In the genomic region with DNA sequence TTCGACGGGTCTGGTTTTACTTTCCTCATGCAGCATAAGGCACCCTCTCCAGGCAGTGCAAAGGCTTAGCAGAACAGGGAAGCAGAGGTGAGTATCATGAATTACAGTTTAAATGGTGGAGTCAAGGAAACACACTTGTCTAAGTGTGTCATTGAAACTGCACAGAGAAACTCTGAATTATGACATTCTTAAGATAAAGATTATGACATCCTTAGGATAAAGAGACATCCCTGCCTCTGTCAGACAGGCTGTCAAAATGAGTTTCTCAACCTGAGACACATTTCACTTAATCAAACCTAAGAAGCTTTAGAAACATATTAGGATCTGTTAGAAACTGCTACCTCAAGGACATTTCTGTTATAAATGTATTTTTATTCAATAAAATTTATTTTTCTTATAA, we compare ENCODE assay signal across 27 cellular contexts.
"Had no signal": no experiment of that assay in that cellular context is flagged by ENCODE, and none has a peak within 500 bp of the region (broad histone marks: within the 10 kb centered on the region; RNA-seq: fewer than 3 reads in every experiment).

No MANE protein-coding gene starts in this region.

- DNase-seq: naive B cell; naive thymus-derived CD8-positive, alpha-beta T cell; nephron progenitor cell; nucleus accumbens; ovary; posterior cingulate gyrus; psoas muscle; right cardiac atrium; right lobe of liver; sigmoid colon; small intestine; stimulated activated CD4-positive, alpha-beta T cell treated with anti-CD3 and anti-CD28 coated beads, Interleukin-15, amount 100 ng/mL, for 24 hours; stimulated activated CD4-positive, alpha-beta T cell treated with anti-CD3 and anti-CD28 coated beads, Interleukin-2, amount 100 ng/mL, for 24 hours; stimulated activated CD4-positive, alpha-beta T cell treated with anti-CD3 and anti-CD28 coated beads, Interleukin-2, amount 100 ng/mL, for 48 hours; stimulated activated CD4-positive, alpha-beta T cell treated with anti-CD3 and anti-CD28 coated beads, Interleukin-4, amount 100 ng/mL, for 24 hours; stimulated activated naive B cell treated with anti-CD40 and anti-IgM and Interleukin-4, amounts not matched to agents 10 μg/mL and 1 μg/mL and 100 μg/mL, for 72 hours; stimulated activated naive CD4-positive, alpha-beta T cell treated with Interleukin-2 at 50 U/mL for 16 hours; stomach; thyroid gland; trophoblast cell; upper lobe of left lung had no signal

- H2AFZ ChIP-seq: parathyroid adenoma had no signal

- H3K9ac ChIP-seq: parathyroid adenoma had no signal

- H3K4me1 ChIP-seq: parathyroid adenoma, psoas muscle, right lobe of liver, sigmoid colon, stomach, thyroid gland, tibial nerve, upper lobe of left lung, vagina had no signal

- H3K9me3 ChIP-seq: neutrophil, ovary, psoas muscle, right lobe of liver, sigmoid colon, stomach, thoracic aorta, thyroid gland, tibial nerve, upper lobe of left lung, vagina had no signal

- H3K27me3 ChIP-seq: neutrophil, ovary, right lobe of liver, sigmoid colon, stomach, thyroid gland, tibial nerve, upper lobe of left lung, vagina had no signal

- H3K27ac ChIP-seq: neutrophil, ovary, parathyroid adenoma, psoas muscle, right lobe of liver, sigmoid colon, stomach, thoracic aorta, thyroid gland, tibial nerve, upper lobe of left lung, vagina had no signal

- H3K4me3 ChIP-seq: ovary, psoas muscle, right lobe of liver, sigmoid colon, stomach, thoracic aorta, thyroid gland, tibial nerve, upper lobe of left lung, vagina had no signal

- H3K36me3 ChIP-seq: neutrophil, ovary, right lobe of liver, sigmoid colon, stomach, thoracic aorta, tibial nerve, upper lobe of left lung, vagina had no signal

- FAIRE-seq: small intestine, urothelium cell line had no signal

- H3K79me2 ChIP-seq: parathyroid adenoma had no signal
